In genomic region chr4:73257995-73258667, GRCh38 we compare ENCODE assay signal across 1 cellular context.
A peak's percentile ranks its signal among the peaks of the same experiment; 100 is the strongest.
TF ChIP-seq lines count a peak whose summit lies in the region.

No MANE protein-coding gene starts in this region.

TF ChIP-seq in HepG2, 621 proteins besides CTCF, POLR2A, EP300 and RAD21 (continued from another document):
- TF ChIP-seq STAT6 (CRISPR knock-in tag; IDR thresholded peaks at IDR 0.05; ENCODE audit: borderline replicate concordance) (no peak), ZSCAN20 (CRISPR knock-in tag; IDR thresholded peaks at IDR 0.05; ENCODE audit: borderline replicate concordance) (no peak), ZNF431 (CRISPR knock-in tag; IDR thresholded peaks at IDR 0.05; ENCODE audit: borderline replicate concordance, low read depth) (no peak), TSC22D2 (CRISPR knock-in tag; IDR thresholded peaks at IDR 0.05; ENCODE audit: borderline replicate concordance) (no peak), IKZF1 (IDR thresholded peaks at IDR 0.05) (no peak), ZNF639 (CRISPR knock-in tag; conservative IDR thresholded peaks at IDR 0.05) (no peak), SATB2 (CRISPR knock-in tag; IDR thresholded peaks at IDR 0.05) (no peak), PAX8 (CRISPR knock-in tag; IDR thresholded peaks at IDR 0.05; ENCODE audit: borderline replicate concordance) (peak; percentile 29; the same call in 1 of the 2 replicates), SMYD3 (CRISPR knock-in tag; IDR thresholded peaks at IDR 0.05) (no peak), HMGXB3 (CRISPR knock-in tag; IDR thresholded peaks at IDR 0.05; ENCODE audit: borderline replicate concordance) (no peak), GLI4 (CRISPR knock-in tag; IDR thresholded peaks at IDR 0.05; ENCODE audit: borderline replicate concordance) (no peak), ZNF546 (CRISPR knock-in tag; conservative IDR thresholded peaks at IDR 0.05) (no peak), ZSCAN12 (CRISPR knock-in tag; IDR thresholded peaks at IDR 0.05) (no peak), FOXA3 (CRISPR knock-in tag; IDR thresholded peaks at IDR 0.05) (no peak), SMARCE1 (IDR thresholded peaks at IDR 0.05; ENCODE audit: borderline replicate concordance) (no peak), ZNF503 (CRISPR knock-in tag; IDR thresholded peaks at IDR 0.05) (no peak), ZNF276 (CRISPR knock-in tag; IDR thresholded peaks at IDR 0.05; ENCODE audit: low read depth) (no peak), E2F2 (CRISPR knock-in tag; IDR thresholded peaks at IDR 0.05; ENCODE audit: borderline replicate concordance) (no peak), ELF4 (CRISPR knock-in tag; IDR thresholded peaks at IDR 0.05; ENCODE audit: borderline replicate concordance) (no peak), ZNF382 (CRISPR knock-in tag; IDR thresholded peaks at IDR 0.05; ENCODE audit: borderline replicate concordance) (no peak), NR2C2 (CRISPR knock-in tag; IDR thresholded peaks at IDR 0.05; ENCODE audit: borderline replicate concordance) (no peak), TEF (CRISPR knock-in tag; IDR thresholded peaks at IDR 0.05) (no peak), ZBTB10 (CRISPR knock-in tag; IDR thresholded peaks at IDR 0.05; ENCODE audit: borderline replicate concordance) (no peak)
